Comparison of ENCODE assay signal across 13 cellular contexts in the genomic region with DNA sequence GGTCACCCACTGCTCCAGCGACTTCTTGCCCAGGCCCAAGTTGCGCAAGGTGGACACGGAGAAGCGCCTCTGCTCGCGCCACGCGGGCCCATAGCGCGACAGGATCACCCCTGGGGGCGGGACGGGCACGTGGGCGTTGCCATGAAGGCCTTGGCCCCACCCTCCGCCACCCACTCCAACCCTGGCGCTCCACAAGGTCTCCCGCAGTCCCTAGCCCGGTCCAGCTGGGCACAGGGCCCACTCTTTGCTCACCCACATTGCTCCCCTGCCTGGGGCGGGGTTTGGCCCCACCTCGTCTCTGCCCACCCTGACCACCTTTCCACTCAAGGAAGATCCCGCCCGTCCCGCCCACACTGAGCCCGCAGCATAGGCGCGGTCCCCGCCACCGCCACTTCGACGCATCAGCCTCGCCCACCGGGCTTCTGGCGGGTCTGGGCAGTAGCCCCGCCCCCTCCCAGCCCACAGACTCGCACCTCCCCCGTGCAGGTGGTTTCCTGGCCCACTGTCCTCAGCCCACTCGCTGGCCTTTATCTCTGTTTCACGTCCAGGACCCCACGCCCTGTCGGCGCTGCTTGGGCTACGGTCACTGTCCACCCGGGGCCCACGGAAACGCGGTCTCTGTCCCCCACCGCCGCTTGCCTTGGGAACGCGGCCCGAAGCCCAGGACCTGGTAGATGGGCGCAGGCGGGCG. TPM values are rescaled to one million over a fixed set of nuclear protein-coding genes. Genes with fewer than 3 reads are reported as not detected.
DNase-seq lines count a peak whose midpoint lies in the region; ATAC-seq and TF ChIP-seq lines count a peak whose summit lies in the region.
"Had no signal": no experiment of that assay in that cellular context is flagged by ENCODE, and none has a peak within 500 bp of the region (broad histone marks: within the 10 kb centered on the region; RNA-seq: fewer than 3 reads in every experiment).

No MANE protein-coding gene starts in this region.

- no peak overlapping the region for H3K9ac ChIP-seq in liver (ENCODE audit: low read depth in 1 of 2, low read length in 2 of 2)
- H3K9ac ChIP-seq: BLaER1 had no signal

- CTCF ChIA-PET in WTC11 (lab: Charles Lee): no interaction called here
- CTCF ChIA-PET in naive thymus-derived CD4-positive, alpha-beta T cell (lab: Charles Lee): no interaction called here

- TF ChIP-seq POLR2A in sigmoid colon (IDR thresholded peaks at IDR 0.05): no peak

- no peaks in the 10 kb centered on the region for H3K27me3 ChIP-seq in BE2C
- H3K27me3 ChIP-seq in liver (ENCODE audit: control insufficient read depth in 4 of 4, insufficient read depth in 4 of 4, low read length in 3 of 4): no peaks in the 10 kb centered on the region
- no peaks in the 10 kb centered on the region for H3K27me3 ChIP-seq in sigmoid colon
- no peaks in the 10 kb centered on the region for H3K27me3 ChIP-seq in naive thymus-derived CD4-positive, alpha-beta T cell (ENCODE audit: control insufficient read depth in 2 of 2, insufficient read depth in 2 of 2, low read length in 2 of 2)
- H3K27me3 ChIP-seq: BLaER1 had no signal

- peaks cover 9% of the 10 kb centered on the region for H3K9me3 Mint-ChIP-seq in WTC11
- H3K9me3 Mint-ChIP-seq in naive thymus-derived CD4-positive, alpha-beta T cell: no peaks in the 10 kb centered on the region
- H3K9me3 Mint-ChIP-seq: CD8-positive, alpha-beta memory T cell had no signal

- no peak for TF ChIP-seq RAD21 in liver (IDR thresholded peaks at IDR 0.05)

- intact Hi-C loops in sigmoid colon (cut with DNase I): no loop called here
- intact Hi-C loops in naive thymus-derived CD4-positive, alpha-beta T cell (cut with micrococcal nuclease): no loop called here

- TF ChIP-seq EP300 in sigmoid colon (IDR thresholded peaks at IDR 0.05): no peak

- ATAC-seq in WTC11: 0 out of 2 replicates have a peak, but pooled peaks have one; percentile 17
- ATAC-seq in naive thymus-derived CD4-positive, alpha-beta T cell: no peak

- no peaks in the 10 kb centered on the region for H3K36me3 ChIP-seq in BE2C
- H3K36me3 ChIP-seq in liver (ENCODE audit: control insufficient read depth in 4 of 4, insufficient read depth in 3 of 4, low read depth in 1 of 4, low read length in 3 of 4): peaks cover 0 to 9% (median 6%) of the 10 kb centered on the region in 4 donors
- no peaks in the 10 kb centered on the region for H3K36me3 ChIP-seq in sigmoid colon
- H3K36me3 ChIP-seq in naive thymus-derived CD4-positive, alpha-beta T cell (ENCODE audit: control insufficient read depth in 2 of 3, insufficient read depth in 3 of 3, low read length in 3 of 3): peaks cover 0 to 8% (median 0%) of the 10 kb centered on the region in 3 experiments

- H3K27ac ChIP-seq in liver (ENCODE audit: low read depth in 1 of 2, low read length in 2 of 2): peak overlapping the region; percentile 74 to 77
- no peak overlapping the region for H3K27ac ChIP-seq in sigmoid colon
- H3K27ac ChIP-seq in naive thymus-derived CD4-positive, alpha-beta T cell (ENCODE audit: low read depth, low read length): no peak overlapping the region
- H3K27ac ChIP-seq: 22Rv1, BLaER1 had no signal

- peak; percentile 5 for DNase-seq in BE2C
- no peak for DNase-seq in WTC11 (ENCODE audit: low spot score)
- DNase-seq in sigmoid colon: peak; percentile 57
- no peak for DNase-seq in activated effector memory CD4-positive, alpha-beta T cell treated with Interleukin-2 at 50 U/mL for 16 hours
- DNase-seq in activated naive CD4-positive, alpha-beta T cell treated with Interleukin-2 at 50 U/mL for 16 hours: no peak
- no peak for DNase-seq in naive thymus-derived CD4-positive, alpha-beta T cell
- DNase-seq: Caco-2, DND-41, GDM1 had no signal

- H3K9me3 ChIP-seq in BE2C: no peaks in the 10 kb centered on the region
- no peaks in the 10 kb centered on the region for H3K9me3 ChIP-seq in liver (ENCODE audit: control insufficient read depth in 4 of 4, low read length in 3 of 4)
- H3K9me3 ChIP-seq in sigmoid colon: no peaks in the 10 kb centered on the region
- no peaks in the 10 kb centered on the region for H3K9me3 ChIP-seq in naive thymus-derived CD4-positive, alpha-beta T cell (ENCODE audit: control insufficient read depth in 2 of 3, low read length in 3 of 3)
- H3K9me3 ChIP-seq: BLaER1, Caco-2 had no signal

- H3K4me1 ChIP-seq in BE2C: no peaks in the 10 kb centered on the region
- H3K4me1 ChIP-seq in liver (ENCODE audit: control insufficient read depth in 4 of 4, insufficient read depth in 4 of 4, low read length in 3 of 4): peaks cover 4 to 16% (median 9%) of the 10 kb centered on the region in 4 donors
- H3K4me1 ChIP-seq in sigmoid colon: no peaks in the 10 kb centered on the region
- H3K4me1 ChIP-seq in naive thymus-derived CD4-positive, alpha-beta T cell (ENCODE audit: control insufficient read depth in 2 of 2, insufficient read depth in 2 of 2, low read length in 2 of 2): no peaks in the 10 kb centered on the region
- H3K4me1 ChIP-seq: Caco-2 had no signal

- TF ChIP-seq CTCF in BE2C (IDR thresholded peaks at IDR 0.05; ENCODE audit: low read depth, low read length) (no peak), WTC11 (IDR thresholded peaks at IDR 0.05) (no peak), liver (IDR thresholded peaks at IDR 0.05; ENCODE audit: low read depth, low read length, missing input control) (no peak), sigmoid colon (IDR thresholded peaks at IDR 0.05) (no peak)

- 44% methylated on average over 54 of the region's 54 CpGs for WGBS in liver
- 95 to 96% methylated on average over 54 of the region's 54 CpGs for WGBS in sigmoid colon, 2 donors

- POLR2A ChIA-PET in WTC11 (lab: Charles Lee): no interaction called here
- POLR2A ChIA-PET in naive thymus-derived CD4-positive, alpha-beta T cell (lab: Charles Lee): no interaction called here

- 0 out of 2 replicates have a peak, but pooled peaks cover 2% of the 10 kb centered on the region for H3K27me3 Mint-ChIP-seq in WTC11 (ENCODE audit: low read depth)
- no peaks in the 10 kb centered on the region for H3K27me3 Mint-ChIP-seq in naive thymus-derived CD4-positive, alpha-beta T cell
- H3K27me3 Mint-ChIP-seq: CD8-positive, alpha-beta memory T cell had no signal

- no peak overlapping the region for H3K4me3 Mint-ChIP-seq in WTC11
- H3K4me3 Mint-ChIP-seq in naive thymus-derived CD4-positive, alpha-beta T cell: no peak overlapping the region
- H3K4me3 Mint-ChIP-seq: CD8-positive, alpha-beta memory T cell had no signal

- peaks cover 20% of the 10 kb centered on the region for H3K36me3 Mint-ChIP-seq in WTC11
- H3K36me3 Mint-ChIP-seq in naive thymus-derived CD4-positive, alpha-beta T cell: peaks cover 11 to 44% (median 17%) of the 10 kb centered on the region in 5 donors

- H3K4me1 Mint-ChIP-seq in WTC11: no peaks in the 10 kb centered on the region
- H3K4me1 Mint-ChIP-seq in naive thymus-derived CD4-positive, alpha-beta T cell: peaks cover 0 to 3% (median 0%) of the 10 kb centered on the region in 7 donors

- no peak overlapping the region for H3K4me3 ChIP-seq in BE2C (ENCODE audit: low read depth, low read length)
- peak overlapping the region in 2 of 3 donors; percentile 56 to 73 for H3K4me3 ChIP-seq in liver (ENCODE audit: low read depth in 1 of 3, low read length in 3 of 3)
- no peak overlapping the region for H3K4me3 ChIP-seq in sigmoid colon
- no peak overlapping the region for H3K4me3 ChIP-seq in naive thymus-derived CD4-positive, alpha-beta T cell (ENCODE audit: low read length)
- H3K4me3 ChIP-seq: BLaER1 had no signal

- H3K27ac Mint-ChIP-seq in WTC11: no peak overlapping the region
- H3K27ac Mint-ChIP-seq in naive thymus-derived CD4-positive, alpha-beta T cell: no peak overlapping the region
- H3K27ac Mint-ChIP-seq: CD8-positive, alpha-beta memory T cell had no signal

TF ChIP-seq in WTC11, 78 proteins besides CTCF, POLR2A, EP300 and RAD21 (continues in another document):
- no peak for TF ChIP-seq ZBTB21 (CRISPR knock-in tag; IDR thresholded peaks at IDR 0.05; ENCODE audit: borderline replicate concordance)

TF ChIP-seq in liver, 16 proteins besides CTCF, POLR2A, EP300 and RAD21:
- peak in 1 of 2 donors; percentile 66 for TF ChIP-seq RXRA (IDR thresholded peaks at IDR 0.05)
- TF ChIP-seq TAF1 (conservative IDR thresholded peaks at IDR 0.05): no peak
- TF ChIP-seq GABPA (IDR thresholded peaks at IDR 0.05 in 1 of 2, conservative IDR thresholded peaks at IDR 0.05 in 1 of 2): no peak
- peak in 1 of 2 donors; percentile 53 for TF ChIP-seq HNF4A (conservative IDR thresholded peaks at IDR 0.05)
- no peak for TF ChIP-seq SP1 (IDR thresholded peaks at IDR 0.05)

RNA-seq across cellular contexts. Expression of gene CYP2D6, which starts 12.3 kb away (rescaled TPM):
- 6.7 TPM for polyA plus RNA-seq in BE2C (2012; ENCODE audit: insufficient read depth, insufficient read length, low read depth)
- 1.4 to 1.7 TPM (median 1.6 TPM) in 3 replicates for total RNA-seq in WTC11 (2021)
- total RNA-seq in liver: 100 to 1,000 TPM in 1 of 2 donors, 10 to 100 TPM in 1; 23.8 to 236 TPM
- 100 to 1,000 TPM; 175 to 486 TPM for polyA plus RNA-seq in liver
- under 1 TPM in 2 of 4 donors, not detected in 2; 0.36 to 0.81 TPM for total RNA-seq in sigmoid colon
- 1 to 10 TPM in 2 of 3 donors, not detected in 1; 1.6 to 3.7 TPM for polyA plus RNA-seq in sigmoid colon
- total RNA-seq in naive thymus-derived CD4-positive, alpha-beta T cell: 10 to 100 TPM in 4 of 5 experiments, 1 to 10 TPM in 1; 5.6 to 13.3 (median 11.2) TPM
- polyA plus RNA-seq in naive thymus-derived CD4-positive, alpha-beta T cell: under 1 TPM in 1 of 2 donors, not detected in 1; 0.11 TPM

RNA-seq across cellular contexts. Expression of gene NDUFA6, which starts 52.3 kb away (rescaled TPM):
- polyA plus RNA-seq in BE2C (2012; ENCODE audit: insufficient read depth, insufficient read length, low read depth): 240 TPM
- total RNA-seq in WTC11 (2021): 84.6 to 90.8 TPM (median 85.9 TPM) in 3 replicates
- total RNA-seq in liver: 10 to 100 TPM; 43.7 to 45.4 TPM
- 100 to 1,000 TPM in 1 of 2 donors, 10 to 100 TPM in 1; 67.7 to 235 TPM for polyA plus RNA-seq in liver
- total RNA-seq in sigmoid colon: 100 to 1,000 TPM in 1 of 4 donors, 10 to 100 TPM in 3; 61.8 to 104 (median 82.6) TPM
- polyA plus RNA-seq in sigmoid colon: 100 to 1,000 TPM; 112 to 248 (median 161) TPM
- total RNA-seq in naive thymus-derived CD4-positive, alpha-beta T cell: 10 to 100 TPM; 35.0 to 66.4 (median 40.6) TPM
- 100 to 1,000 TPM in 1 of 2 donors, 10 to 100 TPM in 1; 96.9 to 123 TPM for polyA plus RNA-seq in naive thymus-derived CD4-positive, alpha-beta T cell

Comparison
In these comparisons a context has a peak if more than half of its experiments do, and no peak if none do; other contexts are left out.
1. DNase-seq: peak in BE2C (single experiment) and sigmoid colon (single experiment); none in WTC11 (single experiment), activated effector memory CD4-positive, alpha-beta T cell treated with Interleukin-2 at 50 U/mL for 16 hours (single experiment), activated naive CD4-positive, alpha-beta T cell treated with Interleukin-2 at 50 U/mL for 16 hours (single experiment) and naive thymus-derived CD4-positive, alpha-beta T cell (0 of 9).
2. H3K4me3 ChIP-seq: peak in liver (2 of 3); none in BE2C (single experiment), sigmoid colon (0 of 4) and naive thymus-derived CD4-positive, alpha-beta T cell (single experiment).
3. H3K27ac ChIP-seq: peak in liver (2 of 2); none in sigmoid colon (0 of 4) and naive thymus-derived CD4-positive, alpha-beta T cell (single experiment).